13 cellular contexts compared by ENCODE assay signal in the genomic region with DNA sequence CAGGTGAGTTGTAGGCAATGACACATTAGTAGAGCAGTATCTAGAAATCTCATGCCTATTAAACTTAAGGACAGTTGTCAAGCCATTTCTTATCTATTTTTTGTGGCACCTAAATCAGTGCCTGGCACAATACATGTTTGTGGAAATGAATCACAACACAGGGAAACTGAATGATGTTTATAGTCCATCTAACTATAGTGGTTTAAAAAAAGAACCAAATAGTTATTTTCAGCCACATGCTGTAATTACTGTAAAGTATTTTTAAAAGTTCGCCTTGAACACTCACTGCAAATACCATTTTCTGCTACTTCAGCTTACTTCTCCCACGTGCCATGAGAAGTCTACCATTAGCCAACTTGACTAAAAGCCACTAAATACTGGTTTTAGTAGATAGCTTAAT. TPM values are rescaled to one million over a fixed set of nuclear protein-coding genes. Genes with fewer than 3 reads are reported as not detected.
DNase-seq lines count a peak whose midpoint lies in the region; ATAC-seq and TF ChIP-seq lines count a peak whose summit lies in the region.
"Had no signal": no experiment of that assay in that cellular context is flagged by ENCODE, and none has a peak within 500 bp of the region (broad histone marks: within the 10 kb centered on the region; RNA-seq: fewer than 3 reads in every experiment).

No MANE protein-coding gene starts in this region.

- peaks cover 98% of the 10 kb centered on the region for H3K4me1 ChIP-seq in DOHH2 (ENCODE audit: control insufficient read depth, low read length)
- peaks cover 86% of the 10 kb centered on the region for H3K4me1 ChIP-seq in OCI-LY7 (ENCODE audit: insufficient read depth, low read length, poor library complexity, severe bottlenecking)
- H3K4me1 ChIP-seq in prostate gland (replicated peaks): peaks cover 8% of the 10 kb centered on the region
- peaks cover 5% of the 10 kb centered on the region for H3K4me1 ChIP-seq in right cardiac atrium (ENCODE audit: control insufficient read depth, insufficient read depth, low read length)
- H3K4me1 ChIP-seq in foreskin keratinocyte: peaks cover 10% of the 10 kb centered on the region

- peaks cover 7% of the 10 kb centered on the region; the same call in 1 of the 2 replicates for H3F3A ChIP-seq in DOHH2 (ENCODE audit: control insufficient read depth, insufficient read depth)

- H3K36me3 ChIP-seq in DOHH2 (ENCODE audit: control insufficient read depth, low read length) (peaks cover 47% of the 10 kb centered on the region), OCI-LY7 (ENCODE audit: insufficient read depth, low read length) (peaks cover 43% of the 10 kb centered on the region), prostate gland (no peaks in the 10 kb centered on the region)
- H3K36me3 ChIP-seq: breast epithelium had no signal

- POLR2A ChIA-PET in OCI-LY7 (lab: Charles Lee): interaction anchor here (0.7 to 3.0 kb wide), 4 partner anchors 12 to 27 kb away, joined by 3 to 11 read pairs (median 3); no protein-coding TSS in a partner anchor

- intact Hi-C loops in OCI-LY7 (cut with micrococcal nuclease; ENCODE audit: unreplicated experiment): no loop called here
- intact Hi-C loops in prostate gland (cut with DNase I): no loop called here
- intact Hi-C loops in right cardiac atrium (cut with DNase I): no loop called here

- H3K4me3 ChIP-seq in DOHH2 (ENCODE audit: low read length): peak overlapping the region; percentile 43
- H3K4me3 ChIP-seq in OCI-LY7 (ENCODE audit: low read depth, low read length, poor library complexity, severe bottlenecking): no peak overlapping the region
- no peak overlapping the region for H3K4me3 ChIP-seq in coronary artery
- no peak overlapping the region for H3K4me3 ChIP-seq in prostate gland
- no peak overlapping the region for H3K4me3 ChIP-seq in right cardiac atrium (ENCODE audit: low read length)
- H3K4me3 ChIP-seq: breast epithelium, PC-9 had no signal

- ATAC-seq in right cardiac atrium (no peak), foreskin keratinocyte (no peak)

- H3K27me3 ChIP-seq in DOHH2 (ENCODE audit: control insufficient read depth, low read length) (no peaks in the 10 kb centered on the region), prostate gland (replicated peaks; ENCODE audit: insufficient read depth) (no peaks in the 10 kb centered on the region), right cardiac atrium (ENCODE audit: control insufficient read depth, insufficient read depth) (no peaks in the 10 kb centered on the region), foreskin keratinocyte (no peaks in the 10 kb centered on the region)
- H3K27me3 ChIP-seq: breast epithelium had no signal

- WGBS in prostate gland: 42% methylated on average over 2 of the region's 2 CpGs
- 47% methylated on average over 2 of the region's 2 CpGs for WGBS in right cardiac atrium

- no TSS peak for BruUV-seq in OCI-LY7 (replicated peaks; lab: Mats Ljungman, UMichigan)

- H3K9me3 ChIP-seq in DOHH2 (ENCODE audit: control insufficient read depth, insufficient read depth, low read length) (no peaks in the 10 kb centered on the region), OCI-LY7 (ENCODE audit: low read length) (peaks cover 2% of the 10 kb centered on the region; the same call in 1 of the 2 replicates), prostate gland (no peaks in the 10 kb centered on the region), right cardiac atrium (ENCODE audit: control insufficient read depth, low read length) (no peaks in the 10 kb centered on the region)
- H3K9me3 ChIP-seq: breast epithelium had no signal

- H3K4me2 ChIP-seq in DOHH2 (ENCODE audit: low read length) (peak overlapping the region; percentile 67), OCI-LY7 (ENCODE audit: low read length) (peak overlapping the region; percentile 28; the same call in 1 of the 2 replicates)
- H3K4me2 ChIP-seq: PC-9 had no signal

- TF ChIP-seq CTCF in DOHH2 (IDR thresholded peaks at IDR 0.05; ENCODE audit: low read depth, low read length, poor library complexity, severe bottlenecking) (no peak), OCI-LY7 (conservative IDR thresholded peaks at IDR 0.05; ENCODE audit: low read length) (no peak), coronary artery (IDR thresholded peaks at IDR 0.05) (no peak), prostate gland (IDR thresholded peaks at IDR 0.05) (no peak), foreskin keratinocyte (conservative IDR thresholded peaks at IDR 0.05) (no peak)

- no peak overlapping the region for H2AFZ ChIP-seq in OCI-LY7 (ENCODE audit: low read length)
- H2AFZ ChIP-seq: PC-9 had no signal

- CTCF ChIA-PET in OCI-LY7 (lab: Charles Lee; ENCODE audit: unreplicated experiment): no interaction called here

- H4K20me1 ChIP-seq in DOHH2 (ENCODE audit: control insufficient read depth, insufficient read depth, low read depth, low read length) (peaks cover 46% of the 10 kb centered on the region), OCI-LY7 (ENCODE audit: insufficient read depth, low read length) (peaks cover 10% of the 10 kb centered on the region; the same call in 1 of the 2 replicates)

- H3K9me2 ChIP-seq in DOHH2 (replicated peaks; ENCODE audit: control insufficient read depth, low read length): no peaks in the 10 kb centered on the region
- no peaks in the 10 kb centered on the region for H3K9me2 ChIP-seq in OCI-LY7 (ENCODE audit: insufficient read depth, low read length)

- H3K27ac ChIP-seq in DOHH2 (ENCODE audit: low read depth, low read length) (peak overlapping the region; percentile 8; the same call in 1 of the 2 replicates), OCI-LY7 (ENCODE audit: low read depth, low read length, poor library complexity, severe bottlenecking) (peak overlapping the region; percentile 28), coronary artery (peak overlapping the region; percentile 48 to 63), prostate gland (peak overlapping the region; percentile 48 to 68), right cardiac atrium (ENCODE audit: low read length) (no peak overlapping the region), foreskin keratinocyte (no peak overlapping the region)
- H3K27ac ChIP-seq: PC-9 had no signal

- H3K79me2 ChIP-seq in DOHH2 (ENCODE audit: control insufficient read depth, low read length) (peaks cover 100% of the 10 kb centered on the region), OCI-LY7 (ENCODE audit: insufficient read depth, low read depth, low read length) (peaks cover 100% of the 10 kb centered on the region)

- no peak for DNase-seq in OCI-LY7 (ENCODE audit: low spot score)
- DNase-seq in coronary artery (ENCODE audit: low spot score): no peak
- DNase-seq in prostate gland (ENCODE audit: low spot score): no peak
- DNase-seq in retina: no peak
- no peak for DNase-seq in right cardiac atrium
- no peak for DNase-seq in stimulated activated CD4-positive, alpha-beta T cell treated with anti-CD3 and anti-CD28 coated beads, Interleukin-15, amount 100 ng/mL, for 24 hours
- DNase-seq in foreskin keratinocyte: no peak
- DNase-seq: endodermal cell, NCI-H187, NCI-H510A treated with DMSO at 0.1 percent for 48 hours had no signal

- no peak for TF ChIP-seq POLR2A in prostate gland (IDR thresholded peaks at IDR 0.05)

RNA-seq across cellular contexts. Expression of a gene that starts 21.9 kb away (rescaled TPM):
- 93.3 and 117 TPM in 2 replicates for total RNA-seq in OCI-LY7 (2014; rRNA removed; shearing (Covaris generic))
- 164 and 168 TPM in 2 replicates for total RNA-seq in OCI-LY7 (2022)
- total RNA-seq in prostate gland: 10 to 100 TPM; 34.6 to 93.7 TPM
- 10 to 100 TPM; 26.2 to 27.5 (median 26.6) TPM for total RNA-seq in right cardiac atrium
- 10.8 TPM for polyA plus RNA-seq in right cardiac atrium
- 12.4 TPM in 2 replicates for total RNA-seq in foreskin keratinocyte
- polyA plus RNA-seq in foreskin keratinocyte: 3.7 and 4.0 TPM in 2 replicates

RNA-seq across cellular contexts. Expression of a gene that starts 32.6 kb away (rescaled TPM):
- 8.7 and 10.4 TPM in 2 replicates for total RNA-seq in OCI-LY7 (2014; rRNA removed; shearing (Covaris generic))
- total RNA-seq in OCI-LY7 (2022) (24.3 and 28.8 TPM in 2 replicates), prostate gland (10 to 100 TPM; 36.3 to 51.5 TPM), right cardiac atrium (10 to 100 TPM; 23.2 to 29.5 (median 24.0) TPM), foreskin keratinocyte (21.6 and 25.8 TPM in 2 replicates)
- polyA plus RNA-seq in right cardiac atrium (13.1 TPM), foreskin keratinocyte (10.6 and 10.7 TPM in 2 replicates)

Comparison
In these comparisons a context has a peak if more than half of its experiments do, and no peak if none do; other contexts are left out.
1. H3K27ac ChIP-seq: peak in DOHH2 (single experiment), OCI-LY7 (single experiment), coronary artery (2 of 2) and prostate gland (2 of 2); none in right cardiac atrium (single experiment) and foreskin keratinocyte (single experiment).